In the genomic region with DNA sequence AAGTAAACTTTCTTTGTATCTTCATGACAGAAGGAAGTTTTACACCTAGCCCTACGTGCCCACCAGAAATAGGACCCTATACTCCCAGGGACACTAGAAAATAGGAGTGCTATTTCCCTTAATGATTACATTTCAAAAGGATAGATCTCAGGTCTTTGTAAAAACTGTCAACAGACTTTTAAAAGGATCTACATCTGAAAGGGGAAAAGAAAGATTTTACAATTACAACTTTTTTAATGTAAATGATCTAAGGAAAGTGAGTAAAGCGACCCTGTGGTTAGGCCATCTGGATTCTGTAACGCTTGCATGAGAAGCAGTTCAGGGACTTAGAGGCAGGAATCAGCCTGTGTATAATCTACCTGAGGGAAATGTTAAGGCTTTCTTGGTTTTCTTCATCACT, we compare ENCODE assay signal across 25 cellular contexts.
"Had no signal": no experiment of that assay in that cellular context is flagged by ENCODE, and none has a peak within 500 bp of the region (broad histone marks: within the 10 kb centered on the region; RNA-seq: fewer than 3 reads in every experiment).

No MANE protein-coding gene starts in this region.

- H3K4me3 Mint-ChIP-seq: activated B cell treated with CpG ODN at 0.5 μM for 24 hours; activated CD8-positive, alpha-beta T cell treated with anti-CD3 and anti-CD28 coated beads for 36 hours; activated T-cell treated with anti-CD3 and anti-CD28 coated beads, Interleukin-2, amount 50 U/mL, for 4 hours; activated T-helper 17 cell treated with anti-CD3 and anti-CD28 coated beads, Interleukin-2, amount 50 U/mL, for 72 hours; effector memory CD8-positive, alpha-beta T cell; natural killer cell treated with Interleukin-12 subunit alpha and Interleukin-12 subunit beta and Interleukin-15 and Interleukin-18, amount 100 ng/mL, for 72 hours; type B pancreatic cell had no signal

- H3K27ac Mint-ChIP-seq: activated B cell treated with CpG ODN at 0.5 μM for 24 hours; activated CD8-positive, alpha-beta T cell treated with anti-CD3 and anti-CD28 coated beads for 36 hours; activated T-helper 17 cell treated with anti-CD3 and anti-CD28 coated beads, Interleukin-2, amount 50 U/mL, for 72 hours; effector memory CD8-positive, alpha-beta T cell; natural killer cell treated with Interleukin-12 subunit alpha and Interleukin-12 subunit beta and Interleukin-15 and Interleukin-18, amount 100 ng/mL, for 72 hours; type B pancreatic cell had no signal

- H3K27me3 ChIP-seq: brain microvascular endothelial cell, gastroesophageal sphincter, right lobe of liver, vagina had no signal

- H3K4me1 Mint-ChIP-seq: activated B cell treated with CpG ODN at 0.5 μM for 24 hours; activated T-helper 17 cell treated with anti-CD3 and anti-CD28 coated beads, Interleukin-2, amount 50 U/mL, for 72 hours had no signal

- H3K4me3 ChIP-seq: coronary artery, gastroesophageal sphincter, mucosa of descending colon, right lobe of liver, thoracic aorta, vagina had no signal

- H3K9me3 ChIP-seq: mucosa of descending colon, right lobe of liver, thoracic aorta, vagina had no signal

- DNase-seq: activated B cell treated with CpG ODN at 0.5 μM for 24 hours; activated CD4-positive, alpha-beta T cell treated with anti-CD3 and anti-CD28 coated beads, Interleukin-2, amount 50 U/mL, for 1 hour; activated CD8-positive, alpha-beta T cell treated with anti-CD3 and anti-CD28 coated beads for 36 hours; activated gamma-delta T cell treated with Interleukin-2 at 50 U/mL for 16 hours; activated naive CD4-positive, alpha-beta T cell treated with anti-CD3 and anti-CD28 coated beads, Interleukin-2, amount 50 U/mL, for 16 hours; activated T-cell treated with anti-CD3 and anti-CD28 coated beads, Interleukin-2, amount 50 U/mL, for 4 hours; amniotic stem cell; brain microvascular endothelial cell; effector memory CD8-positive, alpha-beta T cell; head of caudate nucleus; hypothalamus; left cardiac atrium; left ventricle myocardium superior; mucosa of descending colon; right lobe of liver; stimulated activated CD4-positive, alpha-beta T cell treated with anti-CD3 and anti-CD28 coated beads, Interleukin-2, amount 100 ng/mL, for 48 hours; stimulated activated naive CD8-positive, alpha-beta T cell treated with anti-CD3 and anti-CD28 coated beads, Interleukin-15, Interleukin-2, amounts not matched to agents 100 U/mL and 50 U/mL, for 24 hours; T-helper 2 cell had no signal

- H3K4me1 ChIP-seq: gastroesophageal sphincter, right lobe of liver, vagina had no signal

- H3K27me3 Mint-ChIP-seq: activated B cell treated with CpG ODN at 0.5 μM for 24 hours; activated CD8-positive, alpha-beta T cell treated with anti-CD3 and anti-CD28 coated beads for 36 hours; activated T-helper 17 cell treated with anti-CD3 and anti-CD28 coated beads, Interleukin-2, amount 50 U/mL, for 72 hours; effector memory CD8-positive, alpha-beta T cell; natural killer cell treated with Interleukin-12 subunit alpha and Interleukin-12 subunit beta and Interleukin-15 and Interleukin-18, amount 100 ng/mL, for 72 hours had no signal

- H3K36me3 Mint-ChIP-seq: type B pancreatic cell had no signal

- H3K27ac ChIP-seq: brain microvascular endothelial cell, coronary artery, gastroesophageal sphincter, right lobe of liver, thoracic aorta, vagina had no signal

- H3K36me3 ChIP-seq: brain microvascular endothelial cell, gastroesophageal sphincter, right lobe of liver, thoracic aorta, vagina had no signal

- H3K9me3 Mint-ChIP-seq: activated B cell treated with CpG ODN at 0.5 μM for 24 hours, type B pancreatic cell had no signal

- ATAC-seq: activated CD8-positive, alpha-beta T cell treated with anti-CD3 and anti-CD28 coated beads for 36 hours; activated T-cell treated with anti-CD3 and anti-CD28 coated beads, Interleukin-2, amount 50 U/mL, for 4 hours; activated T-helper 17 cell treated with anti-CD3 and anti-CD28 coated beads, Interleukin-2, amount 50 U/mL, for 72 hours; effector memory CD8-positive, alpha-beta T cell; gastroesophageal sphincter; left cardiac atrium; left ventricle myocardium superior; mucosa of descending colon; natural killer cell treated with Interleukin-12 subunit alpha and Interleukin-12 subunit beta and Interleukin-15 and Interleukin-18, amount 100 ng/mL, for 72 hours; right lobe of liver; stimulated activated naive CD8-positive, alpha-beta T cell treated with anti-CD3 and anti-CD28 coated beads, Interleukin-15, Interleukin-2, amounts not matched to agents 100 U/mL and 50 U/mL, for 24 hours had no signal
